In the genomic region with DNA sequence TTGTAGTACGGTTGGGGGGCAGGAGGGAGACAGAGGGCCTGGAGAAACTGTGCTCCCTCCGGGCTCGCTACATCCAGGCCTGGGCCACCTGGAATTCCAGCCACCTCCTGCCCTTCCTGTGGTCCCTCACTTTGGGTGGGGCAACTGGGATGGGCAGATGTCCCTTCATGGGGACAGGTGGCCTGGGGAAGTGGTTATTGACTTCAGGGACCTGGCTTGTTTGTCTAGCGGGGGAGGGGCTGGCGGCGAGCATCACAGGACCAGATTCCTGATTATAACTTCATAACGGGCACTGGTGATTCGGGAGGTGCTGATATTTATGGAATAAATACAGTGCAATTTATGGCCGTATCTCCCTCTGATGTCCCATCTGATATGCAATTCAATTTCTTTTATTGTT, we compare ENCODE assay signal across 29 cellular contexts. TPM values are rescaled to one million over a fixed set of nuclear protein-coding genes. Genes with fewer than 3 reads are reported as not detected.
"Had no signal": no experiment of that assay in that cellular context is flagged by ENCODE, and none has a peak within 500 bp of the region (broad histone marks: within the 10 kb centered on the region; RNA-seq: fewer than 3 reads in every experiment).

No MANE protein-coding gene starts in this region.

- H3K4me3 ChIP-seq: esophagus muscularis mucosa, gastroesophageal sphincter, heart left ventricle, hepatocyte, left lung, mucosa of descending colon, prostate gland, right atrium auricular region, smooth muscle cell, suprapubic skin, transverse colon, upper lobe of right lung, uterus had no signal

- DNase-seq: dermis blood vessel endothelial cell; effector memory CD4-positive, alpha-beta T cell; foreskin keratinocyte; heart left ventricle; left cardiac atrium; left lung; mesenchymal stem cell; naive B cell; stimulated activated CD4-positive, alpha-beta T cell treated with anti-CD3 and anti-CD28 coated beads, Interleukin-12 subunit alpha, Interleukin-12 subunit beta, amount 100 ng/mL, for 4 hours; stimulated activated CD4-positive, alpha-beta T cell treated with anti-CD3 and anti-CD28 coated beads, Interleukin-1b, Interleukin-23, amount 100 ng/mL, for 48 hours; stimulated activated CD4-positive, alpha-beta T cell treated with anti-CD3 and anti-CD28 coated beads, Interleukin-4, amount 100 ng/mL, for 1 hour; stimulated activated CD8-positive, alpha-beta memory T cell treated with anti-CD3 and anti-CD28 coated beads, Interleukin-4, amount 100 ng/mL, for 48 hours; stimulated activated naive CD4-positive, alpha-beta T cell; stimulated activated naive CD8-positive, alpha-beta T cell treated with anti-CD3 and anti-CD28 coated beads, Interleukin-15, amount 100 ng/mL, for 72 hours; transverse colon; upper lobe of right lung; uterus had no signal

- H3K36me3 ChIP-seq: esophagus muscularis mucosa, gastroesophageal sphincter, heart left ventricle, left lung, prostate gland, right atrium auricular region, suprapubic skin, transverse colon, upper lobe of right lung, uterus had no signal

- H3K27me3 ChIP-seq: hepatocyte, right atrium auricular region, upper lobe of right lung had no signal

- ATAC-seq: foreskin keratinocyte; gastroesophageal sphincter; heart left ventricle; left cardiac atrium; left lung; mucosa of descending colon; natural killer cell treated with Interleukin-12 subunit alpha and Interleukin-12 subunit beta and Interleukin-15 and Interleukin-18, amount 100 ng/mL, for 72 hours; sciatic nerve; stimulated activated naive CD8-positive, alpha-beta T cell treated with anti-CD3 and anti-CD28 coated beads, Interleukin-15, amount 100 ng/mL, for 72 hours; upper lobe of right lung had no signal

RNA-seq across cellular contexts. Expression of a gene that starts 20.1 kb away (rescaled TPM):
- total RNA-seq: foreskin keratinocyte; natural killer cell treated with Interleukin-12 subunit alpha and Interleukin-12 subunit beta and Interleukin-15 and Interleukin-18, amount 100 ng/mL, for 72 hours had no signal

RNA-seq across cellular contexts. Expression of a gene that starts 49.9 kb away (rescaled TPM):
- total RNA-seq: endothelial cell of umbilical vein; lung microvascular endothelial cell; natural killer cell treated with Interleukin-12 subunit alpha and Interleukin-12 subunit beta and Interleukin-15 and Interleukin-18, amount 100 ng/mL, for 72 hours; sciatic nerve; suprapubic skin had no signal
